Comparison of ENCODE assay signal across 21 cellular contexts in the genomic region with DNA sequence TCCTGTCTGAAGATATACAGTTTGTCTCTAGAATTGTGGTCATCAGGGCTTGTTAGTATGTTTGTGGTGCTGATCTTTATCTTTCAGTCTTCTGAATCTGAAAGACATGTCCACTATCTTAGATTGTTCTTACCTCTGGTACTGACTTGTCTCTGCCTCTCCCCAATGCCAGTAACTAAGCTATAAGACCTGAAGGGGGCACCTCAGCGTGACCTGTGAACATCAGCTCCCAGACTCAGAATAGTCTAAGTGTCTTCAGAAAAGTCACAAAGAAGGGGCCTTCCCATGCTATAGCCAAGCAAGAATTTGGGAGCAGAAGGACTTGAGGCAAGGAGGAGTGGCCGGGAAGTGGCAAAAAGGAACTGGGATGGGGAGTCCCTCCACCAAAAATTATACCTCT.
DNase-seq lines count a peak whose midpoint lies in the region; ATAC-seq, FAIRE-seq and TF ChIP-seq lines count a peak whose summit lies in the region.
"Had no signal": no experiment of that assay in that cellular context is flagged by ENCODE, and none has a peak within 500 bp of the region (broad histone marks: within the 10 kb centered on the region; RNA-seq: fewer than 3 reads in every experiment).

No MANE protein-coding gene starts in this region.

- H3K36me3 ChIP-seq in GM12878 (ENCODE audit: control insufficient read depth in 2 of 2, insufficient read depth in 2 of 2, low read length in 1 of 2) (no peaks in the 10 kb centered on the region), neural progenitor cell (no peaks in the 10 kb centered on the region), upper lobe of left lung (no peaks in the 10 kb centered on the region)
- H3K36me3 ChIP-seq: BLaER1 treated with 17β-estradiol and CSF1 and Interleukin-3, amounts not matched to agents 10 nM and 100 nM had no signal

- CTCF ChIA-PET in GM12878 (lab: Yijun Ruan, JAX) = interaction anchor here (1.0 to 4.8 kb wide), 4 partner anchors 9 to 213 kb away, joined by 3 to 25 read pairs (median 4); no protein-coding TSS in a partner anchor

- peaks cover 15% of the 10 kb centered on the region for H3K4me1 Mint-ChIP-seq in neural progenitor cell
- H3K4me1 Mint-ChIP-seq: T-cell had no signal

- RAD21 ChIA-PET in GM12878 (lab: Charles Lee; ENCODE audit: unreplicated experiment) = interaction anchor here (0.8 to 1.2 kb wide), 4 partner anchors 13 to 211 kb away, joined by 3 to 4 read pairs (median 3); no protein-coding TSS in a partner anchor

- H3K79me2 ChIP-seq in GM12878 (ENCODE audit: control insufficient read depth, insufficient read depth, low read length) (no peaks in the 10 kb centered on the region), neural progenitor cell (ENCODE audit: low read depth) (no peaks in the 10 kb centered on the region)

- H3K9ac ChIP-seq in GM12878 (ENCODE audit: control insufficient read depth, insufficient read depth, low read length) (no peak overlapping the region), neural progenitor cell (no peak overlapping the region)
- H3K9ac ChIP-seq: BLaER1 treated with 17β-estradiol and CSF1 and Interleukin-3, amounts not matched to agents 10 nM and 100 nM had no signal

- DNase-seq in NCI-H82 (lab: John Stamatoyannopoulos, UW) (peak; percentile 18), NCI-H82 treated with DMSO at 0.1 percent for 48 hours (lab: John Stamatoyannopoulos, UW; ENCODE audit: unreplicated experiment) (no peak), NAMALWA (ENCODE audit: low spot score) (peak; percentile 7), GM12878 (ENCODE audit: low read depth, low spot score) (no peak), neural progenitor cell (ENCODE audit: low spot score) (no peak), DMS79 (lab: John Stamatoyannopoulos, UW) (no peak), NOMO-1 treated with DMSO at 0.1 percent for 48 hours (lab: John Stamatoyannopoulos, UW; ENCODE audit: unreplicated experiment) (no peak), upper lobe of left lung (no peak)
- DNase-seq: GOT3; HFFc6; KG1; MM.1S; NCI-H1417 treated with DMSO at 0.1 percent for 48 hours; NCI-H2081; NCI-H2227 treated with DMSO at 0.1 percent for 48 hours; NCI-H524 treated with DMSO at 0.1 percent for 48 hours; NK-92 treated with Interleukin-12 subunit alpha and Interleukin-12 subunit beta, amount 100 ng/mL, for 24 hours; PC-9; T-cell had no signal

- TF ChIP-seq RAD21 in GM12878 (IDR thresholded peaks at IDR 0.05; ENCODE audit: insufficient read depth, low read depth, low read length) = no peak

- peak; percentile 57; the same call in 2 of the 3 replicates for ATAC-seq in GM12878
- ATAC-seq in upper lobe of left lung (ENCODE audit: low FRiP score in 2 of 2) = no peak
- ATAC-seq: T-cell had no signal

- H3K27me3 ChIP-seq in GM12878 (replicated peaks in 1 of 2; ENCODE audit: control insufficient read depth in 2 of 2, insufficient read depth in 2 of 2, low read length in 1 of 2) (no peaks in the 10 kb centered on the region), neural progenitor cell (no peaks in the 10 kb centered on the region), upper lobe of left lung (no peaks in the 10 kb centered on the region)
- H3K27me3 ChIP-seq: BLaER1 treated with 17β-estradiol and CSF1 and Interleukin-3, amounts not matched to agents 10 nM and 100 nM had no signal

- H3K9me3 ChIP-seq in GM12878 (replicated peaks; ENCODE audit: control insufficient read depth, insufficient read depth, low read length) (no peaks in the 10 kb centered on the region), neural progenitor cell (ENCODE audit: low read depth) (no peaks in the 10 kb centered on the region), upper lobe of left lung (no peaks in the 10 kb centered on the region)
- H3K9me3 ChIP-seq: BLaER1 treated with 17β-estradiol and CSF1 and Interleukin-3, amounts not matched to agents 10 nM and 100 nM had no signal

- H3K36me3 Mint-ChIP-seq in neural progenitor cell = no peaks in the 10 kb centered on the region
- H3K36me3 Mint-ChIP-seq: T-cell had no signal

- in situ Hi-C loops in GM12878 (cut with MboI) = no loop called here

- POLR2A ChIA-PET in GM12878 (lab: Charles Lee) = no interaction called here

- no peak for FAIRE-seq in GM12878 (lab: Jason Lieb, UNC)
- FAIRE-seq: G401.6 had no signal

- BruUV-seq in GM12878 (replicated peaks; lab: Mats Ljungman, UMichigan) = no TSS peak

- 37% methylated on average over 2 of the region's 2 CpGs for WGBS in GM12878 (ENCODE audit: insufficient coverage, insufficient replicate concordance, low lambda C conversion rate, missing lambda C conversion rate)
- 91 to 96% methylated on average over 2 of the region's 2 CpGs for WGBS in upper lobe of left lung, 2 donors

- TF ChIP-seq EP300 in GM12878 (IDR thresholded peaks at IDR 0.05; ENCODE audit: borderline replicate concordance in 1 of 2, control insufficient read depth in 1 of 2, low read depth in 2 of 2, low read length in 2 of 2) (no peak), upper lobe of left lung (IDR thresholded peaks at IDR 0.05) (no peak)

- no peaks in the 10 kb centered on the region for H3F3A ChIP-seq in neural progenitor cell (ENCODE audit: low read depth)

- H3K4me2 ChIP-seq in GM12878 (ENCODE audit: control insufficient read depth, insufficient read depth) = no peak overlapping the region
- no peak overlapping the region for H3K4me2 ChIP-seq in neural progenitor cell
- H3K4me2 ChIP-seq: BLaER1 treated with 17β-estradiol and CSF1 and Interleukin-3, amounts not matched to agents 10 nM and 100 nM; PC-9 had no signal

- H3K4me3 ChIP-seq in GM12878 = no peak overlapping the region
- no peak overlapping the region for H3K4me3 ChIP-seq in neural progenitor cell
- no peak overlapping the region for H3K4me3 ChIP-seq in upper lobe of left lung
- H3K4me3 ChIP-seq: BLaER1 treated with 17β-estradiol and CSF1 and Interleukin-3, amounts not matched to agents 10 nM and 100 nM; PC-9 had no signal

- SMC1A ChIA-PET in GM12878 (lab: Charles Lee; ENCODE audit: uncharacterized antibody, unreplicated experiment) = interaction anchor here (0.8 kb wide), 2 partner anchors 182 to 210 kb away, joined by 3 read pairs; no protein-coding TSS in a partner anchor

- H3K27ac Mint-ChIP-seq in neural progenitor cell = no peak overlapping the region
- H3K27ac Mint-ChIP-seq: HFFc6, T-cell had no signal

- no peak overlapping the region for H3K4me3 Mint-ChIP-seq in neural progenitor cell
- H3K4me3 Mint-ChIP-seq: HFFc6, T-cell had no signal

- H3K27ac ChIP-seq in GM12878 (ENCODE audit: control insufficient read depth, insufficient read depth) (no peak overlapping the region), neural progenitor cell (no peak overlapping the region), upper lobe of left lung (no peak overlapping the region)
- H3K27ac ChIP-seq: BLaER1 treated with 17β-estradiol and CSF1 and Interleukin-3, amounts not matched to agents 10 nM and 100 nM; PC-9 had no signal

- no peak overlapping the region for H2AFZ ChIP-seq in GM12878 (ENCODE audit: control insufficient read depth, low read depth, low read length)
- H2AFZ ChIP-seq in neural progenitor cell (replicated peaks) = peak overlapping the region; percentile 31
- H2AFZ ChIP-seq: PC-9 had no signal

- intact Hi-C loops in GM12878 (cut with micrococcal nuclease; ENCODE audit: unreplicated experiment) = loop anchor here (5.0 kb wide), 1 partner anchor 48 kb away; no protein-coding TSS in a partner anchor

- H3K4me1 ChIP-seq in GM12878 (ENCODE audit: control insufficient read depth, insufficient read depth, low read length) (no peaks in the 10 kb centered on the region), neural progenitor cell (peaks cover 17% of the 10 kb centered on the region), upper lobe of left lung (no peaks in the 10 kb centered on the region)
- H3K4me1 ChIP-seq: BLaER1 treated with 17β-estradiol and CSF1 and Interleukin-3, amounts not matched to agents 10 nM and 100 nM had no signal

- TF ChIP-seq POLR2A in GM12878 (IDR thresholded peaks at IDR 0.05; ENCODE audit: low read depth, low read length) (no peak), upper lobe of left lung (IDR thresholded peaks at IDR 0.05) (no peak)

- no peaks in the 10 kb centered on the region for H4K20me1 ChIP-seq in GM12878 (ENCODE audit: control insufficient read depth, insufficient read depth)
- H4K20me1 ChIP-seq in neural progenitor cell (ENCODE audit: low read depth) = no peaks in the 10 kb centered on the region
- H4K20me1 ChIP-seq: BLaER1 treated with 17β-estradiol and CSF1 and Interleukin-3, amounts not matched to agents 10 nM and 100 nM had no signal

- TF ChIP-seq CTCF in GM12878 (IDR thresholded peaks at IDR 0.05 in 2 of 3, conservative IDR thresholded peaks at IDR 0.05 in 1 of 3; ENCODE audit: control insufficient read depth in 2 of 3, extremely low read depth in 1 of 3, insufficient read depth in 1 of 3, low read depth in 3 of 3, low read length in 3 of 3) (peak in 2 of 3 experiments; percentile 15 to 18; a peak in 1 of 6 replicates), neural progenitor cell (IDR thresholded peaks at IDR 0.05) (no peak), upper lobe of left lung (IDR thresholded peaks at IDR 0.05) (no peak)

- H3K27me3 Mint-ChIP-seq in neural progenitor cell (ENCODE audit: insufficient read depth, low read depth) = no peaks in the 10 kb centered on the region

- H3K9me3 Mint-ChIP-seq in neural progenitor cell = no peaks in the 10 kb centered on the region
- H3K9me3 Mint-ChIP-seq: T-cell had no signal

TF ChIP-seq in GM12878, 131 proteins besides CTCF, POLR2A, EP300 and RAD21 (continues in another document):
- TF ChIP-seq, protein P1, sequence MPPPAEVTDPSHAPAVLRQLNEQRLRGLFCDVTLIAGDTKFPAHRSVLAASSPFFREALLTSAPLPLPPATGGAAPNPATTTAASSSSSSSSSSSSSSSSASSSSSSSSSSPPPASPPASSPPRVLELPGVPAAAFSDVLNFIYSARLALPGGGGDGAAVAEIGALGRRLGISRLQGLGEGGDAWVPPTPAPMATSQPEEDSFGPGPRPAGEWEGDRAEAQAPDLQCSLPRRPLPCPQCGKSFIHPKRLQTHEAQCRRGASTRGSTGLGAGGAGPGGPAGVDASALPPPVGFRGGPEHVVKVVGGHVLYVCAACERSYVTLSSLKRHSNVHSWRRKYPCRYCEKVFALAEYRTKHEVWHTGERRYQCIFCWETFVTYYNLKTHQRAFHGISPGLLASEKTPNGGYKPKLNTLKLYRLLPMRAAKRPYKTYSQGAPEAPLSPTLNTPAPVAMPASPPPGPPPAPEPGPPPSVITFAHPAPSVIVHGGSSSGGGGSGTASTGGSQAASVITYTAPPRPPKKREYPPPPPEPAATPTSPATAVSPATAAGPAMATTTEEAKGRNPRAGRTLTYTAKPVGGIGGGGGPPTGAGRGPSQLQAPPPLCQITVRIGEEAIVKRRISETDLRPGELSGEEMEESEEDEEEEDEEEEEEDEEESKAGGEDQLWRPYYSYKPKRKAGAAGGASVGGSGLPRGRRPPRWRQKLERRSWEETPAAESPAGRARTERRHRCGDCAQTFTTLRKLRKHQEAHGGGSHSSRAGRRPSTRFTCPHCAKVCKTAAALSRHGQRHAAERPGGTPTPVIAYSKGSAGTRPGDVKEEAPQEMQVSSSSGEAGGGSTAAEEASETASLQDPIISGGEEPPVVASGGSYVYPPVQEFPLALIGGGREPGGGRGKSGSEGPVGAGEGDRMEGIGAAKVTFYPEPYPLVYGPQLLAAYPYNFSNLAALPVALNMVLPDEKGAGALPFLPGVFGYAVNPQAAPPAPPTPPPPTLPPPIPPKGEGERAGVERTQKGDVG (CRISPR knock-in tag; IDR thresholded peaks at IDR 0.05) = no peak
- no peak for TF ChIP-seq SUPT20H (IDR thresholded peaks at IDR 0.05; ENCODE audit: borderline replicate concordance, control insufficient read depth, low read depth, low read length)

Comparison
In these comparisons a context has a peak if more than half of its experiments do, and no peak if none do; other contexts are left out.
1. DNase-seq: peak in NCI-H82 (single experiment) and NAMALWA (single experiment); none in NCI-H82 treated with DMSO at 0.1 percent for 48 hours (single experiment), GM12878 (single experiment), neural progenitor cell (single experiment), DMS79 (single experiment), NOMO-1 treated with DMSO at 0.1 percent for 48 hours (single experiment) and upper lobe of left lung (0 of 2).
2. CTCF ChIP-seq: peak in GM12878 (2 of 3); none in neural progenitor cell (single experiment) and upper lobe of left lung (0 of 6).